In genomic region chr6:73739097-73739496, GRCh38 we compare ENCODE assay signal across 9 cellular contexts. TPM values are rescaled to one million over a fixed set of nuclear protein-coding genes. Genes with fewer than 3 reads are reported as not detected.
DNase-seq lines count a peak whose midpoint lies in the region; ATAC-seq, FAIRE-seq and TF ChIP-seq lines count a peak whose summit lies in the region.
"Had no signal": no experiment of that assay in that cellular context is flagged by ENCODE, and none has a peak within 500 bp of the region (broad histone marks: within the 10 kb centered on the region; RNA-seq: fewer than 3 reads in every experiment).

No MANE protein-coding gene starts in this region.

- WGBS in K562 (ENCODE audit: insufficient coverage, low coverage, missing lambda C conversion rate): 0% methylated on average over 2 of the region's 2 CpGs

- POLR2A ChIA-PET in K562 (lab: Yijun Ruan, JAX): no interaction called here

- CTCF ChIA-PET in K562 (lab: Yijun Ruan, JAX; ENCODE audit: low intra/inter-chr PET ratio): interaction anchor here (0.7 to 1.9 kb wide), 7 partner anchors 116 to 1491 kb away, joined by 3 to 12 read pairs (median 5); no protein-coding TSS in a partner anchor

- TF ChIP-seq EP300 in K562 (IDR thresholded peaks at IDR 0.05; ENCODE audit: low read length): no peak

- no peaks in the 10 kb centered on the region for H3K4me1 ChIP-seq in K562 (replicated peaks in 1 of 2; ENCODE audit: control insufficient read depth in 2 of 2, insufficient read depth in 2 of 2, low read length in 2 of 2)

- TF ChIP-seq POLR2A in K562 (conservative IDR thresholded peaks at IDR 0.05): no peak

- no peaks in the 10 kb centered on the region for H3K79me2 ChIP-seq in K562 (ENCODE audit: control insufficient read depth, insufficient read depth, low read length)

- H2AFZ ChIP-seq in K562 (ENCODE audit: low read depth, low read length): no peak overlapping the region

- intact Hi-C loops in K562 (cut with micrococcal nuclease): loop anchor here (1.0 kb wide), 1 partner anchor 1470 kb away; no protein-coding TSS in a partner anchor

- no peaks in the 10 kb centered on the region for H3K27me3 ChIP-seq in K562 (ENCODE audit: control insufficient read depth in 2 of 2, insufficient read depth in 2 of 2, low read length in 2 of 2)

- no TSS peak for BruUV-seq in K562 (replicated peaks; lab: Mats Ljungman, UMichigan)

- in situ Hi-C loops in K562 (cut with MboI): loop anchor here (5.0 to 25.0 kb wide), 2 partner anchors 1473 to 1798 kb away; no protein-coding TSS in a partner anchor

- ATAC-seq in GM18861 (IDR thresholded peaks at IDR 0.05; ENCODE audit: unreplicated experiment) (peak; percentile 58), HG03280 (IDR thresholded peaks at IDR 0.05; ENCODE audit: unreplicated experiment) (peak; percentile 82), K562 (peak; percentile 88)

- H3K9ac ChIP-seq in K562 (ENCODE audit: insufficient read depth in 1 of 2, low read depth in 2 of 2, low read length in 2 of 2): no peak overlapping the region

- TF ChIP-seq RAD21 in K562 (CRISPR knock-in tag; conservative IDR thresholded peaks at IDR 0.05 in 1 of 2, IDR thresholded peaks at IDR 0.05 in 1 of 2): peak; percentile 90 to 91

- H3K9me1 ChIP-seq in K562 (ENCODE audit: control insufficient read depth, insufficient read depth, low read length): no peaks in the 10 kb centered on the region

- DNase-seq in NCI-H446 treated with DMSO at 0.1 percent for 48 hours (lab: John Stamatoyannopoulos, UW) (peak; percentile 20), K562 (ENCODE audit: extremely low read depth in 1 of 4, low spot score in 3 of 4) (peak; percentile 34 to 73 (median 45)), iris pigment epithelial cell (ENCODE audit: low read depth) (peak; percentile 71), superior temporal gyrus (ENCODE audit: extremely low spot score) (peak; percentile 94), 8988T (no peak)

- no peaks in the 10 kb centered on the region for H3K36me3 ChIP-seq in K562 (ENCODE audit: control insufficient read depth, insufficient read depth, low read length)

- H4K20me1 ChIP-seq in K562 (replicated peaks; ENCODE audit: control insufficient read depth, insufficient read depth, low read length): no peaks in the 10 kb centered on the region

- peak; percentile 90 for FAIRE-seq in K562 (lab: Jason Lieb, UNC)

- H3K4me2 ChIP-seq in K562 (ENCODE audit: insufficient read depth, low read length): no peak overlapping the region

- no peaks in the 10 kb centered on the region for H3K9me3 ChIP-seq in K562 (replicated peaks; ENCODE audit: control insufficient read depth, insufficient read depth, low read depth, low read length)

- no peak overlapping the region for H3K27ac ChIP-seq in C4-2B
- H3K27ac ChIP-seq in K562 (ENCODE audit: extremely low read depth, low read depth, low read length): no peak overlapping the region
- H3K27ac ChIP-seq: skin epidermis had no signal

- TF ChIP-seq CTCF in C4-2B (conservative IDR thresholded peaks at IDR 0.05) (peak; percentile 79), K562 (IDR thresholded peaks at IDR 0.05 in 2 of 3, conservative IDR thresholded peaks at IDR 0.05 in 1 of 3; ENCODE audit: insufficient read depth in 2 of 3, low read depth in 1 of 3, low read length in 3 of 3) (peak; percentile 59 to 88 (median 59))

- no peak overlapping the region for H3K4me3 ChIP-seq in K562
- H3K4me3 ChIP-seq: skin epidermis had no signal

TF ChIP-seq in K562, 482 proteins besides CTCF, POLR2A, EP300 and RAD21:
- peak; percentile 56; the same call in 1 of the 2 replicates for TF ChIP-seq ZNF384 (IDR thresholded peaks at IDR 0.05; ENCODE audit: low read depth, low read length)
- TF ChIP-seq DEAF1 (CRISPR knock-in tag; IDR thresholded peaks at IDR 0.05): peak; percentile 92
- no peak for TF ChIP-seq USF2 (CRISPR knock-in tag; IDR thresholded peaks at IDR 0.05)
- TF ChIP-seq SMC3 (conservative IDR thresholded peaks at IDR 0.05; ENCODE audit: insufficient read depth, low read depth, low read length): peak; percentile 70
- TF ChIP-seq NRF1 (conservative IDR thresholded peaks at IDR 0.05 in 1 of 2, IDR thresholded peaks at IDR 0.05 in 1 of 2): 0 out of 4 replicates have a peak, but pooled peaks have one; percentile 17 to 29
TF ChIP-seq in K562: peak in this region for 4.

RNA-seq across cellular contexts. Expression of gene CD109, which starts 43.1 kb away (rescaled TPM):
- 0.02 and 0.30 TPM in 2 replicates for total RNA-seq in K562 (2011; cell fraction: chromatin; rRNA removed; ENCODE audit: low replicate concordance)
- total RNA-seq in K562 (2011; cell fraction: nucleolus; rRNA removed): under 0.01 TPM in 2 replicates
- total RNA-seq in K562 (2011; cell fraction: nucleoplasm; rRNA removed): 0.07 and 0.08 TPM in 2 replicates
- total RNA-seq in K562 (2014; rRNA removed) (0.14 and 0.16 TPM in 2 replicates), K562 (2014; rRNA removed; fragmentation: Illumina TruSeq; extraction: Trizol) (0.11 and 0.13 TPM in 2 replicates), K562 (2015; rRNA removed; fragmentation: Illumina TruSeq; extraction: Trizol) (0.19 and 0.22 TPM in 2 replicates), K562 (2021) (0.18 and 0.42 TPM in 2 replicates)
- polyA plus RNA-seq in K562 (2011; rRNA removed) (0.01 and 0.07 TPM in 2 replicates), K562 (2014; fragmentation: Illumina TruSeq; extraction: Trizol) (0.09 and 0.24 TPM in 2 replicates), K562 (2014; fragmentation: Nextera tagmentation; extraction: Ambion mirVana) (under 1 TPM; under 0.01 to 0.04 TPM), K562 (2014; rRNA removed) (0.03 and 0.11 TPM in 2 replicates)
- under 0.01 and 0.01 TPM in 2 replicates for polyA plus RNA-seq in K562 (2011; cell fraction: cytosol; rRNA removed)
- polyA plus RNA-seq in K562 (2011; cell fraction: nucleus; rRNA removed): 0.01 and 0.04 TPM in 2 replicates
- polyA plus RNA-seq in K562 (2012): 0.20 and 0.42 TPM in 2 replicates
- polyA minus RNA-seq in K562 (2011; rRNA and poly(A)+ RNA removed): 0.03 and 0.25 TPM in 2 replicates
- polyA minus RNA-seq in K562 (2011; cell fraction: cytosol; rRNA and poly(A)+ RNA removed): 0.19 and 0.27 TPM in 2 replicates
- polyA minus RNA-seq in K562 (2011; cell fraction: nucleus; rRNA and poly(A)+ RNA removed): 0.11 and 0.13 TPM in 2 replicates
